ENCODE assay signal across 7 cellular contexts in genomic region chr1:182604128-182604834, GRCh38. TPM values are rescaled to one million over a fixed set of nuclear protein-coding genes. Genes with fewer than 3 reads are reported as not detected.
DNase-seq lines count a peak whose midpoint lies in the region; ATAC-seq and TF ChIP-seq lines count a peak whose summit lies in the region.

TSS of gene RGS16 (minus strand) at chr1:182604389. CDS start at chr1:182604259, 130 bp downstream.

- TF ChIP-seq CTCF in astrocyte of the cerebellum (IDR thresholded peaks at IDR 0.05; ENCODE audit: low read depth, low read length, missing control alignments): no peak

- peak within 1 kb of the TSS; percentile 38 for H3K4me3 ChIP-seq in astrocyte of the cerebellum (ENCODE audit: low read depth, low read length)

- intact Hi-C loops in sciatic nerve (cut with DNase I): no loop called here

- ATAC-seq in GM18511 (IDR thresholded peaks at IDR 0.05; ENCODE audit: unreplicated experiment) (peak; percentile 91), HG02973 (IDR thresholded peaks at IDR 0.05; ENCODE audit: unreplicated experiment) (peak; percentile 84), sciatic nerve (peak; percentile 97)

- in situ Hi-C loops in astrocyte of the cerebellum (cut with HindIII; ENCODE audit: low sequenced_read_pairs): no loop called here

- DNase-seq in NCI-H2029 treated with DMSO at 0.1 percent for 48 hours (lab: John Stamatoyannopoulos, UW): peak; percentile 57
- peak; percentile 82 for DNase-seq in T-helper 9 cell
- no peak for DNase-seq in astrocyte of the cerebellum (ENCODE audit: low read depth)
- DNase-seq in hippocampal formation (lab: John Stamatoyannopoulos, UW): peak; percentile 81 to 88
- peak; percentile 97 for DNase-seq in sciatic nerve (ENCODE audit: low spot score)

RNA-seq across cellular contexts. Expression of gene RGS16, which starts in this region (rescaled TPM):
- total RNA-seq in sciatic nerve: 14.1 TPM
